ENCODE assay signal across 8 cellular contexts in the genomic region with DNA sequence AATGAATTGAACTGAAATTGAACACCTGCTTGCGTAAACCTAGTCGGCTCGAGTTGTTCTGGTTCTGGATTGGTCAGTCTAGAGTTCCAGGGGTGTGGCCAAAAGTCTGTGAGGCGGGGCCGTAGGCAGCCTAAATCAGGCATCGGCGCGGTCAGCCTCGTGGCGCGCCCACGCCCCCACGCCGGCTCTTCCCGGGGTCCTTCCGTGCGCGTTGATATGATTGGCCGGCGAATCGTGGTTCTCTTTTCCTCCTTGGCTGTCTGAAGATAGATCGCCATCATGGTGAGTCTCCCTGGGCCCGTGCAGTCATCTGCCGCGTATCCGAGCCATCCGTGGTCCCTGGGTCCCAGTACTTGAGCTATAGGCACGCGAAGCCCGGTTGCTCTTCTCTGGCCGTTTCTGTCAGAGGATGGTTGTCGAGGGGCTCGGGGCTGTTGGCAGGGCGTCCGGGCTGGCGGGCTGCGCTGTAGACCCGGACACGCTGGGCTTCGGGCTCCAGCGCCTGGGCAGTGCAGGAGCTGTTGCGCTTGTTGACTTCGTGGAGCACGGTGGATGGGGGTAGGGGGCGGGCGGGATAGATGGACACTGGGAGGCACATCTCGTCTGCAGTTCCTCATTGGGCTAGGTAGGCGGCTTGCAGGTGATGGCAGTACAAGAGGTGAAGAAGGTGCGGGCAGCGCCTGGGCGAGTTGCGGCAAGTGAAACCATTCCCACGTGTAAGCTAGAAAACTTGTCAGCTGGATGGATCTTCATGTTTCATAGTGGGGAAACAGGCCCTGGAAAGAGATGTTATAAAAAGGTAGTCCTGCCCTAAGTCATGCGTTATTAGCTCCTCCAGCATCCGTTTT. TPM values are rescaled to one million over a fixed set of nuclear protein-coding genes. Genes with fewer than 3 reads are reported as not detected.
DNase-seq lines count a peak whose midpoint lies in the region; ATAC-seq and TF ChIP-seq lines count a peak whose summit lies in the region.

A gene (plus strand): TSS at position 241 of the 848 bp plus-strand sequence. CDS start 39 bp downstream, at position 280.

- no peaks in the 10 kb centered on the region for H3K9me3 ChIP-seq in suprapubic skin

- H3K36me3 Mint-ChIP-seq in activated naive CD4-positive, alpha-beta T cell treated with anti-CD3 and anti-CD28 coated beads, Interleukin-2, amount 50 U/mL, for 24 hours: peaks cover 39% of the 10 kb centered on the region

- peak within 1 kb of the TSS; percentile 86 for H3K27ac Mint-ChIP-seq in activated naive CD4-positive, alpha-beta T cell treated with anti-CD3 and anti-CD28 coated beads, Interleukin-2, amount 50 U/mL, for 24 hours

- no peaks in the 10 kb centered on the region for H3K9me3 Mint-ChIP-seq in activated naive CD4-positive, alpha-beta T cell treated with anti-CD3 and anti-CD28 coated beads, Interleukin-2, amount 50 U/mL, for 24 hours

- peak within 1 kb of the TSS; percentile 99 for H3K4me3 ChIP-seq in GM06990 (replicated peaks; ENCODE audit: low read depth, low read length)
- H3K4me3 ChIP-seq in suprapubic skin: peak within 1 kb of the TSS; percentile 78

- no peaks in the 10 kb centered on the region for H3K27me3 ChIP-seq in GM06990 (replicated peaks; ENCODE audit: control insufficient read depth, insufficient read depth, low read length)
- no peaks in the 10 kb centered on the region for H3K27me3 ChIP-seq in suprapubic skin

- TF ChIP-seq POLR2A in suprapubic skin (IDR thresholded peaks at IDR 0.05): peak; percentile 87 to 92

- H3K27me3 Mint-ChIP-seq in activated naive CD4-positive, alpha-beta T cell treated with anti-CD3 and anti-CD28 coated beads, Interleukin-2, amount 50 U/mL, for 24 hours: no peaks in the 10 kb centered on the region

- peak within 1 kb of the TSS; percentile 88 for H3K4me3 Mint-ChIP-seq in activated naive CD4-positive, alpha-beta T cell treated with anti-CD3 and anti-CD28 coated beads, Interleukin-2, amount 50 U/mL, for 24 hours

- no peak for TF ChIP-seq CTCF in GM06990 (IDR thresholded peaks at IDR 0.05; ENCODE audit: insufficient read depth, low read length, poor library complexity, severe bottlenecking)
- no peak for TF ChIP-seq CTCF in suprapubic skin (IDR thresholded peaks at IDR 0.05)

- peak; percentile 98 for DNase-seq in GM06990 (ENCODE audit: extremely low read depth, insufficient read length)
- DNase-seq in NCI-H1092 (lab: John Stamatoyannopoulos, UW): peak; percentile 91
- peak; percentile 97 for DNase-seq in globus pallidus (ENCODE audit: low spot score)
- peak; percentile 61 to 97 (median 89) for DNase-seq in nucleus accumbens (lab: John Stamatoyannopoulos, UW)
- peak; percentile 96 to 97 for DNase-seq in suprapubic skin (ENCODE audit: low spot score in 2 of 2)

- WGBS in suprapubic skin: under 1% methylated on average over 40 of the region's 55 CpGs

- ATAC-seq in HG02588 (IDR thresholded peaks at IDR 0.05; ENCODE audit: unreplicated experiment) (peak; percentile 80), SK-N-SH treated with all-trans-retinoic acid at 6 μM for 48 hours (peak; percentile 92)

- peaks cover 22% of the 10 kb centered on the region for H3K36me3 ChIP-seq in GM06990 (ENCODE audit: control insufficient read depth, insufficient read depth, low read length)
- peaks cover 34% of the 10 kb centered on the region for H3K36me3 ChIP-seq in suprapubic skin

- peak within 1 kb of the TSS; percentile 79 for H3K27ac ChIP-seq in suprapubic skin

- TF ChIP-seq EP300 in suprapubic skin (IDR thresholded peaks at IDR 0.05): no peak

- H3K4me1 Mint-ChIP-seq in activated naive CD4-positive, alpha-beta T cell treated with anti-CD3 and anti-CD28 coated beads, Interleukin-2, amount 50 U/mL, for 24 hours: peaks cover 50% of the 10 kb centered on the region

- peaks cover 53% of the 10 kb centered on the region for H3K4me1 ChIP-seq in suprapubic skin

TF ChIP-seq in SK-N-SH treated with all-trans-retinoic acid at 6 μM for 48 hours, 23 proteins besides CTCF, POLR2A, EP300 and RAD21:
- TF ChIP-seq CSDC2 (CRISPR knock-in tag; IDR thresholded peaks at IDR 0.05) (no peak), ESRRG (CRISPR knock-in tag; IDR thresholded peaks at IDR 0.05) (no peak), GLIS3 (CRISPR knock-in tag; IDR thresholded peaks at IDR 0.05) (0 out of 2 replicates have a peak, but pooled peaks have one; percentile 38), SNAI2 (CRISPR knock-in tag; IDR thresholded peaks at IDR 0.05) (no peak), ZFP30 (CRISPR knock-in tag; IDR thresholded peaks at IDR 0.05) (no peak), ARNTL (CRISPR knock-in tag; IDR thresholded peaks at IDR 0.05; ENCODE audit: borderline replicate concordance, low read depth) (no peak)
- TF ChIP-seq, protein P1, sequence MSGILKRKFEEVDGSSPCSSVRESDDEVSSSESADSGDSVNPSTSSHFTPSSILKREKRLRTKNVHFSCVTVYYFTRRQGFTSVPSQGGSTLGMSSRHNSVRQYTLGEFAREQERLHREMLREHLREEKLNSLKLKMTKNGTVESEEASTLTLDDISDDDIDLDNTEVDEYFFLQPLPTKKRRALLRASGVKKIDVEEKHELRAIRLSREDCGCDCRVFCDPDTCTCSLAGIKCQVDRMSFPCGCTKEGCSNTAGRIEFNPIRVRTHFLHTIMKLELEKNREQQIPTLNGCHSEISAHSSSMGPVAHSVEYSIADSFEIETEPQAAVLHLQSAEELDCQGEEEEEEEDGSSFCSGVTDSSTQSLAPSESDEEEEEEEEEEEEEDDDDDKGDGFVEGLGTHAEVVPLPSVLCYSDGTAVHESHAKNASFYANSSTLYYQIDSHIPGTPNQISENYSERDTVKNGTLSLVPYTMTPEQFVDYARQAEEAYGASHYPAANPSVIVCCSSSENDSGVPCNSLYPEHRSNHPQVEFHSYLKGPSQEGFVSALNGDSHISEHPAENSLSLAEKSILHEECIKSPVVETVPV (CRISPR knock-in tag; IDR thresholded peaks at IDR 0.05): 0 out of 2 replicates have a peak, but pooled peaks have one; percentile 46
TF ChIP-seq in SK-N-SH treated with all-trans-retinoic acid at 6 μM for 48 hours: peak in this region for 2.

RNA-seq across cellular contexts. Expression of the gene that starts here (rescaled TPM):
- total RNA-seq in suprapubic skin: 1,000 to 10,000 TPM; 1,912 to 3,227 (median 3,162) TPM

Comparison
In these comparisons a context has a peak if more than half of its experiments do, and no peak if none do; other contexts are left out.
1. Peak in every context shown above with its lines: DNase-seq, ATAC-seq, H3K4me3 ChIP-seq and H3K27ac ChIP-seq.